8 cellular contexts compared by ENCODE assay signal in genomic region chr5:34244281-34245031, GRCh38.
DNase-seq lines count a peak whose midpoint lies in the region; ATAC-seq and TF ChIP-seq lines count a peak whose summit lies in the region.
"Not testable (repeated sequence)": the region's sequence is repeated elsewhere in the genome, so short reads cannot be mapped to it uniquely, and the experiment has no call there.

No MANE protein-coding gene starts in this region.

- H3K4me1 Mint-ChIP-seq in activated CD4-positive, alpha-beta memory T cell treated with anti-CD3 and anti-CD28 coated beads, Interleukin-2, amount 10 ng/mL, durations not matched to agents 7 days and 5 days = peaks cover 19% of the 10 kb centered on the region
- peaks cover 18% of the 10 kb centered on the region for H3K4me1 Mint-ChIP-seq in osteocyte (ENCODE audit: unreplicated experiment)

- peak overlapping the region; percentile 89 for H3K27ac Mint-ChIP-seq in activated CD4-positive, alpha-beta memory T cell treated with anti-CD3 and anti-CD28 coated beads, Interleukin-2, amount 10 ng/mL, durations not matched to agents 7 days and 5 days
- peak overlapping the region; percentile 82 for H3K27ac Mint-ChIP-seq in osteocyte (ENCODE audit: unreplicated experiment)

- ATAC-seq in GM21576 (IDR thresholded peaks at IDR 0.05; ENCODE audit: unreplicated experiment) (peak; percentile 40), right cardiac atrium (peak; percentile 79 to 87)

- H2AFZ ChIP-seq in MM.1S (ENCODE audit: low read length); mammary epithelial cell (ENCODE audit: low read depth, low read length): not testable (repeated sequence)

- POLR2A ChIA-PET in activated CD4-positive, alpha-beta memory T cell treated with anti-CD3 and anti-CD28 coated beads, Interleukin-2, amount 10 ng/mL, durations not matched to agents 7 days and 5 days (lab: Charles Lee) = not testable (repeated sequence)

- dilution Hi-C loops in mammary epithelial cell (cut with HindIII; ENCODE audit: low sequenced_read_pairs) = not testable (repeated sequence)

- not testable (repeated sequence) for H3K9me3 Mint-ChIP-seq in activated CD4-positive, alpha-beta memory T cell treated with anti-CD3 and anti-CD28 coated beads, Interleukin-2, amount 10 ng/mL, durations not matched to agents 7 days and 5 days; osteocyte (ENCODE audit: unreplicated experiment)

- in situ Hi-C loops in mammary epithelial cell (cut with MboI; ENCODE audit: low sequenced_read_pairs in 2 of 2) = not testable (repeated sequence)

- not testable (repeated sequence) for H3K4me1 ChIP-seq in MM.1S (ENCODE audit: low read length); mammary epithelial cell (ENCODE audit: insufficient read depth, low read length); right cardiac atrium (ENCODE audit: control insufficient read depth, insufficient read depth, low read length)

- DNase-seq in CD1c-positive myeloid dendritic cell (ENCODE audit: extremely low spot score) = peak; percentile 45
- DNase-seq in MM.1S = peak; percentile 45
- DNase-seq in activated CD4-positive, alpha-beta memory T cell treated with anti-CD3 and anti-CD28 coated beads, Interleukin-2, amount 10 ng/mL, durations not matched to agents 7 days and 5 days = peak; percentile 87
- DNase-seq in mammary epithelial cell = peak; percentile 46
- DNase-seq in right cardiac atrium = peak; percentile 74 to 91 (median 83)
- peak; percentile 90 for DNase-seq in osteocyte (ENCODE audit: extremely low spot score, unreplicated experiment)
- peak; percentile 45 to 58 for DNase-seq in stimulated activated CD8-positive, alpha-beta memory T cell treated with anti-CD3 and anti-CD28 coated beads, Interleukin-4, amount 100 ng/mL, for 1 hour (ENCODE audit: low read depth in 2 of 2, low spot score in 1 of 2)

- peak overlapping the region; percentile 27; the same call in 1 of the 2 replicates for H3K4me2 ChIP-seq in MM.1S (ENCODE audit: low read depth, low read length)
- peak overlapping the region; percentile 42 for H3K4me2 ChIP-seq in mammary epithelial cell (ENCODE audit: insufficient read depth, low read depth, low read length)

- H3K27me3 ChIP-seq in MM.1S (replicated peaks; ENCODE audit: insufficient read depth, low read length); mammary epithelial cell (ENCODE audit: insufficient read depth, low read length); right cardiac atrium (ENCODE audit: control insufficient read depth, insufficient read depth): not testable (repeated sequence)

- H3K9ac ChIP-seq in MM.1S (ENCODE audit: low read length) = peak overlapping the region; percentile 29; the same call in 1 of the 2 replicates
- H3K9ac ChIP-seq in mammary epithelial cell (ENCODE audit: insufficient read depth, low read length) = not testable (repeated sequence)

- not testable (repeated sequence) for H3F3A ChIP-seq in MM.1S (ENCODE audit: insufficient read depth, low read length)

- not testable (repeated sequence) for BruUV-seq in mammary epithelial cell (replicated peaks; lab: Mats Ljungman, UMichigan)

- TF ChIP-seq CTCF in MM.1S (IDR thresholded peaks at IDR 0.05; ENCODE audit: low read length); mammary epithelial cell (conservative IDR thresholded peaks at IDR 0.05 in 1 of 2, IDR thresholded peaks at IDR 0.05 in 1 of 2; ENCODE audit: extremely low read depth in 1 of 2, insufficient read depth in 1 of 2, low read depth in 1 of 2, low read length in 2 of 2); osteocyte (IDR thresholded peaks at IDR 0.05): not testable (repeated sequence)

- not testable (repeated sequence) for H3K9me3 ChIP-seq in MM.1S (replicated peaks; ENCODE audit: insufficient read depth, low read length); mammary epithelial cell (replicated peaks; ENCODE audit: insufficient read depth, low read length); right cardiac atrium (ENCODE audit: control insufficient read depth, low read length)

- H3K4me3 ChIP-seq in MM.1S (ENCODE audit: low read length) (peak overlapping the region; percentile 49; the same call in 1 of the 2 replicates), mammary epithelial cell (replicated peaks in 1 of 3; ENCODE audit: insufficient read depth in 1 of 3, low read depth in 2 of 3, low read length in 3 of 3) (peak overlapping the region; percentile 31 to 38 (median 35)), right cardiac atrium (ENCODE audit: low read length) (peak overlapping the region; percentile 60)

- not testable (repeated sequence) for H3K36me3 Mint-ChIP-seq in activated CD4-positive, alpha-beta memory T cell treated with anti-CD3 and anti-CD28 coated beads, Interleukin-2, amount 10 ng/mL, durations not matched to agents 7 days and 5 days (ENCODE audit: low read depth); osteocyte (ENCODE audit: unreplicated experiment)

- not testable (repeated sequence) for H4K20me1 ChIP-seq in MM.1S (ENCODE audit: insufficient read depth, low read length); mammary epithelial cell (ENCODE audit: insufficient read depth, low read length)

- WGBS in mammary epithelial cell (ENCODE audit: low coverage, missing lambda C conversion rate) = 0% methylated on average over 2 of the region's 41 CpGs
- WGBS in right cardiac atrium = under 1% methylated on average over 19 of the region's 41 CpGs

- peaks cover 15% of the 10 kb centered on the region for H3K79me2 ChIP-seq in MM.1S (ENCODE audit: low read length)
- peaks cover 13% of the 10 kb centered on the region for H3K79me2 ChIP-seq in mammary epithelial cell (ENCODE audit: insufficient read depth, low read length)

- intact Hi-C loops in mammary epithelial cell (cut with micrococcal nuclease); right cardiac atrium (cut with DNase I): not testable (repeated sequence)

- peak overlapping the region; percentile 47; the same call in 1 of the 2 replicates for H3K27ac ChIP-seq in MM.1S (ENCODE audit: low read length)
- not testable (repeated sequence) for H3K27ac ChIP-seq in mammary epithelial cell (ENCODE audit: insufficient read depth, low read depth, low read length)
- H3K27ac ChIP-seq in right cardiac atrium (ENCODE audit: low read length) = peak overlapping the region; percentile 45

- H3K9me2 ChIP-seq in MM.1S (replicated peaks; ENCODE audit: insufficient read depth, low read length) = not testable (repeated sequence)

- CTCF ChIA-PET in activated CD4-positive, alpha-beta memory T cell treated with anti-CD3 and anti-CD28 coated beads, Interleukin-2, amount 10 ng/mL, durations not matched to agents 7 days and 5 days (lab: Charles Lee); mammary epithelial cell (lab: Charles Lee; ENCODE audit: low non-redundant PET): not testable (repeated sequence)

- H3K4me3 Mint-ChIP-seq in activated CD4-positive, alpha-beta memory T cell treated with anti-CD3 and anti-CD28 coated beads, Interleukin-2, amount 10 ng/mL, durations not matched to agents 7 days and 5 days = peak overlapping the region; percentile 80
- peak overlapping the region; percentile 74 for H3K4me3 Mint-ChIP-seq in osteocyte (ENCODE audit: unreplicated experiment)

- not testable (repeated sequence) for H3K27me3 Mint-ChIP-seq in activated CD4-positive, alpha-beta memory T cell treated with anti-CD3 and anti-CD28 coated beads, Interleukin-2, amount 10 ng/mL, durations not matched to agents 7 days and 5 days; osteocyte (ENCODE audit: unreplicated experiment)

- H3K36me3 ChIP-seq in MM.1S (replicated peaks; ENCODE audit: insufficient read depth, low read length); mammary epithelial cell (ENCODE audit: insufficient read depth, low read length): not testable (repeated sequence)
